8 cellular contexts compared by ENCODE assay signal in the genomic region with DNA sequence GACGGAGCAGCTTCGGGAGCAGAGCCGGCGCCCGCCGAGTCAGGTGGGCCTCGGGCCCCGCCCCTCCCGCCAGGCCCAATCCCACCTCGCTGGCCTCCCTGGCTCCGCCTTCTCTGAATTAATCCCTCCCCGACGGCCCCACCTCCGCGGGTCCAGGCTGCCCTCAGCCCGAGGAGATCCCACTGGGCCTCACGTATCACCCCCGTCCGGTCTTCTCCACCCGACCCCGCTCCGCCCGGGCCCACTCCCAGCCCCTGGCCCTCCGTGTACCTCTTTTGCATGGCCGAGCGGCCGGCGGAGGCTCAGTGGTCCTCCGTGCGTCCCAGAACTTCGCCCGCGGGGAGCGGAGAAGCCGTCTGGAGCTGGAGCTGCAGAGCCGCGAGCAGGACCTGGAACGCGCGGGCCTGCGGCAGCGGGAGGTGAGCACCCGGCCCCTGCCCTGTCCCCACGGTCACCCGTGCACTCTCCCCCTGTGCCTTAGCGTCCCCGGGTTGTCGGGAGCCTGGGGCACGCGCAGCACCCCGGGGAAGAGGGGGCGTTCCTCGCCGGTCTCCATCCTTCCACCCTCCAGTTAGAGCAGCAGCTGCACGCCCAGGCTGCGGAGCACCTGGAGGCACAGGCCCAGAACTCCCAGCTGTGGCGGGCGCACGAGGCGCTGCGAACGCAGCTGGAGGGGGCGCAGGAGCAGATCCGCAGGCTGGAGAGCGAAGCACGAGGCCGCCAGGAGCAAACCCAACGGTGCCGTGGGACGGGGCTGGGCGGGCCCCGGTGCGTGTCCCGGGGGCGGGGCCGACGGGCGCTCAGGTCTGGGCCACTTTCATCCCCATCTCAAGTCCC. TPM values are rescaled to one million over a fixed set of nuclear protein-coding genes. Genes with fewer than 3 reads are reported as not detected.
DNase-seq lines count a peak whose midpoint lies in the region; ATAC-seq, FAIRE-seq and TF ChIP-seq lines count a peak whose summit lies in the region.

No MANE protein-coding gene starts in this region.

- H4K8ac ChIP-seq in IMR-90 (ENCODE audit: low read depth in 2 of 2, low read length in 2 of 2), result no peak overlapping the region

- FAIRE-seq in G401.6 (lab: Jason Lieb, UNC) (peak; percentile 94), bronchial epithelial cell (lab: Jason Lieb, UNC) (no peak)

- TF ChIP-seq CTCF in IMR-90 (conservative IDR thresholded peaks at IDR 0.05; ENCODE audit: low read depth, low read length) (no peak), bronchial epithelial cell (IDR thresholded peaks at IDR 0.05; ENCODE audit: insufficient read depth, low read length, severe bottlenecking) (no peak)

- no peak overlapping the region for H3K9ac ChIP-seq in IMR-90 (ENCODE audit: low read depth, low read length)

- H3K4me1 ChIP-seq in IMR-90 (ENCODE audit: control insufficient read depth, insufficient read depth, low read length), result peaks cover 37% of the 10 kb centered on the region

- H4K5ac ChIP-seq in IMR-90 (ENCODE audit: low read depth, low read length), result no peak overlapping the region

- no peak overlapping the region for H3K14ac ChIP-seq in IMR-90 (replicated peaks; ENCODE audit: low read depth, low read length)

- no peak overlapping the region for H2BK5ac ChIP-seq in IMR-90 (ENCODE audit: low read depth, low read length, poor library complexity, severe bottlenecking)

- 22% methylated on average over 27 of the region's 78 CpGs; no CpG with 5 or more reads in 1 of the 2 experiments for WGBS in IMR-90 (ENCODE audit: extremely low coverage in 2 of 2, insufficient read length in 1 of 2), 2 experiments

- DNase-seq in IMR-90, result no peak
- DNase-seq in T-helper 17 cell, result peak; percentile 37 to 60 (median 53)
- peak; percentile 52 for DNase-seq in bronchial epithelial cell (ENCODE audit: low read depth)
- peak; percentile 83 for DNase-seq in iPS-NIHi7 (ENCODE audit: extremely low spot score)
- DNase-seq in stimulated activated CD4-positive, alpha-beta T cell treated with anti-CD3 and anti-CD28 coated beads, Interleukin-2, amount 100 ng/mL, for 24 hours, result peak; percentile 62 to 73

- H3K27me3 ChIP-seq in IMR-90 (ENCODE audit: control insufficient read depth, insufficient read depth, low read length), result peaks cover 6% of the 10 kb centered on the region; the same call in 1 of the 2 replicates
- H3K27me3 ChIP-seq in bronchial epithelial cell (ENCODE audit: control insufficient read depth, insufficient read depth, low read length), result peaks cover 2% of the 10 kb centered on the region

- ATAC-seq in IMR-90 (ENCODE audit: low read depth), result no peak
- peak; percentile 51 for ATAC-seq in T-helper 17 cell
- ATAC-seq in HG02885 (IDR thresholded peaks at IDR 0.05; ENCODE audit: poor library complexity, unreplicated experiment), result no peak
- no peak for ATAC-seq in GM18907 (IDR thresholded peaks at IDR 0.05; ENCODE audit: unreplicated experiment)

- no peaks in the 10 kb centered on the region for H3K9me3 ChIP-seq in IMR-90 (ENCODE audit: control insufficient read depth, insufficient read depth, low read length)
- H3K9me3 ChIP-seq in T-helper 17 cell (ENCODE audit: control insufficient read depth, low read length, poor library complexity, severe bottlenecking), result no peaks in the 10 kb centered on the region

- dilution Hi-C loops in IMR-90 (cut with HindIII; ENCODE audit: low sequenced_read_pairs, unreplicated experiment), result no loop called here

- CTCF ChIA-PET in IMR-90 (lab: Yijun Ruan, JAX), result no interaction called here

- in situ Hi-C loops in IMR-90 (cut with MboI; ENCODE audit: low sequenced_read_pairs), result no loop called here

- no peak overlapping the region for H2BK20ac ChIP-seq in IMR-90 (ENCODE audit: low read depth, low read length)

- no peak overlapping the region for H2AK5ac ChIP-seq in IMR-90 (ENCODE audit: low read depth, low read length)

- no TSS peak for BruUV-seq in IMR-90 (replicated peaks; lab: Mats Ljungman, UMichigan)

- peak overlapping the region; percentile 80 for H3K4me3 Mint-ChIP-seq in T-helper 17 cell

- H3K9me1 ChIP-seq in IMR-90 (ENCODE audit: insufficient read depth, low read length), result peaks cover 10% of the 10 kb centered on the region; the same call in 1 of the 2 replicates

- H3K4ac ChIP-seq in IMR-90 (ENCODE audit: low read depth, low read length), result no peak overlapping the region

- peaks cover 5 to 29% of the 10 kb centered on the region in 2 experiments for H3K79me1 ChIP-seq in IMR-90 (ENCODE audit: low read depth in 1 of 2, low read length in 2 of 2)

- no peak overlapping the region for H3K23ac ChIP-seq in IMR-90 (ENCODE audit: low read depth, low read length)

- H3K27ac ChIP-seq in IMR-90 (ENCODE audit: insufficient read depth, low read length), result no peak overlapping the region

- H2AFZ ChIP-seq in IMR-90 (replicated peaks; ENCODE audit: low read length, poor library complexity), result peak overlapping the region; percentile 70

- POLR2A ChIA-PET in IMR-90 (lab: Charles Lee; ENCODE audit: unreplicated experiment), result no interaction called here

- no peak overlapping the region for H3K56ac ChIP-seq in IMR-90 (ENCODE audit: extremely low read depth, insufficient read depth, low read length)

- no peak overlapping the region for H3K18ac ChIP-seq in IMR-90 (ENCODE audit: low read depth, low read length)

- H3K4me1 Mint-ChIP-seq in T-helper 17 cell, result peaks cover 26% of the 10 kb centered on the region

- H2BK120ac ChIP-seq in IMR-90 (ENCODE audit: low read depth, low read length), result no peak overlapping the region

- TF ChIP-seq POLR2A in IMR-90 (IDR thresholded peaks at IDR 0.05; ENCODE audit: low read depth, low read length), result no peak

- no peak overlapping the region for H4K91ac ChIP-seq in IMR-90 (ENCODE audit: insufficient read depth, low read depth, low read length)

- intact Hi-C loops in IMR-90 (cut with micrococcal nuclease), result no loop called here

- TF ChIP-seq RAD21 in IMR-90 (IDR thresholded peaks at IDR 0.05; ENCODE audit: low read length), result no peak

- no peak overlapping the region for H2BK15ac ChIP-seq in IMR-90 (ENCODE audit: low read depth, low read length)

- H3K36me3 Mint-ChIP-seq in T-helper 17 cell (ENCODE audit: low read depth), result no peaks in the 10 kb centered on the region

- H3K36me3 ChIP-seq in IMR-90 (ENCODE audit: control insufficient read depth, insufficient read depth, low read length), result peaks cover 2% of the 10 kb centered on the region; the same call in 1 of the 2 replicates
- H3K36me3 ChIP-seq in bronchial epithelial cell (ENCODE audit: control insufficient read depth, insufficient read depth, low read length), result peaks cover 2% of the 10 kb centered on the region

- H3K27me3 Mint-ChIP-seq in T-helper 17 cell, result peaks cover 24% of the 10 kb centered on the region

- H4K20me1 ChIP-seq in IMR-90 (ENCODE audit: insufficient read depth, low read length), result peaks cover 40% of the 10 kb centered on the region

- no peak overlapping the region for H3K4me3 ChIP-seq in IMR-90 (ENCODE audit: insufficient read depth, low read depth, low read length)
- H3K4me3 ChIP-seq in bronchial epithelial cell (ENCODE audit: low read depth, low read length), result peak overlapping the region; percentile 27

- no peak overlapping the region for H3K27ac Mint-ChIP-seq in T-helper 17 cell

- peak overlapping the region; percentile 61 for H2AK9ac ChIP-seq in IMR-90 (replicated peaks; ENCODE audit: low read depth, low read length, poor library complexity)

- H3K4me2 ChIP-seq in IMR-90 (ENCODE audit: low read depth, low read length), result no peak overlapping the region

TF ChIP-seq in IMR-90, 13 proteins besides CTCF, POLR2A, EP300 and RAD21 (continues in another document):
- TF ChIP-seq NFE2L2 (IDR thresholded peaks at IDR 0.05; ENCODE audit: low read depth, low read length), result no peak
- TF ChIP-seq RCOR1 (IDR thresholded peaks at IDR 0.05; ENCODE audit: insufficient replicate concordance, low read length), result no peak
- no peak for TF ChIP-seq SMC3 (IDR thresholded peaks at IDR 0.05; ENCODE audit: low read depth, low read length)
- TF ChIP-seq CEBPB (IDR thresholded peaks at IDR 0.05; ENCODE audit: low read depth, low read length), result no peak
- TF ChIP-seq MXI1 (IDR thresholded peaks at IDR 0.05; ENCODE audit: borderline replicate concordance, low read depth, low read length), result no peak
- TF ChIP-seq MAFK (IDR thresholded peaks at IDR 0.05; ENCODE audit: low read depth, low read length), result no peak
- no peak for TF ChIP-seq MAZ (IDR thresholded peaks at IDR 0.05; ENCODE audit: borderline replicate concordance, low read depth, low read length)

RNA-seq across cellular contexts. Expression of gene CD151, which starts 2.2 kb away (rescaled TPM):
- 789 and 1,150 TPM in 2 replicates for total RNA-seq in IMR-90 (2012; rRNA removed)
- 1,267 and 1,435 TPM in 2 replicates for polyA plus RNA-seq in IMR-90 (2012; rRNA removed)
- polyA plus RNA-seq in IMR-90 (2012; cell fraction: cytosol; rRNA removed), result 933 and 2,823 TPM in 2 replicates
- 859 and 2,218 TPM in 2 replicates for polyA plus RNA-seq in IMR-90 (2012; cell fraction: nucleus; rRNA removed; ENCODE audit: low replicate concordance)
- total RNA-seq in T-helper 17 cell, result 10 to 100 TPM; 54.9 to 67.3 TPM
- total RNA-seq in bronchial epithelial cell, result 321 and 324 TPM in 2 replicates

RNA-seq across cellular contexts. Expression of gene CRACR2B, which starts 2.8 kb away (rescaled TPM):
- total RNA-seq in IMR-90 (2012; rRNA removed) (0.28 and 0.54 TPM in 2 replicates), T-helper 17 cell (1 to 10 TPM in 1 of 2 donors, under 1 TPM in 1; 0.47 to 1.0 TPM), bronchial epithelial cell (0.51 and 0.53 TPM in 2 replicates)
- polyA plus RNA-seq in IMR-90 (2012; rRNA removed), result 2.5 and 3.2 TPM in 2 replicates
- 3.2 and 3.5 TPM in 2 replicates for polyA plus RNA-seq in IMR-90 (2012; cell fraction: cytosol; rRNA removed)
- polyA plus RNA-seq in IMR-90 (2012; cell fraction: nucleus; rRNA removed; ENCODE audit: low replicate concordance), result 8.0 and 18.2 TPM in 2 replicates

RNA-seq across cellular contexts. Expression of gene PNPLA2, which starts 11.8 kb away (rescaled TPM):
- total RNA-seq in IMR-90 (2012; rRNA removed), result 7.0 and 7.2 TPM in 2 replicates
- polyA plus RNA-seq in IMR-90 (2012; rRNA removed), result 94.3 and 109 TPM in 2 replicates
- 84.2 and 129 TPM in 2 replicates for polyA plus RNA-seq in IMR-90 (2012; cell fraction: cytosol; rRNA removed)
- polyA plus RNA-seq in IMR-90 (2012; cell fraction: nucleus; rRNA removed; ENCODE audit: low replicate concordance), result 289 and 727 TPM in 2 replicates
- total RNA-seq in T-helper 17 cell, result 100 to 1,000 TPM; 178 to 182 TPM
- total RNA-seq in bronchial epithelial cell, result 9.0 and 15.6 TPM in 2 replicates

RNA-seq across cellular contexts. Expression of gene POLR2L, which starts 11.8 kb away (rescaled TPM):
- total RNA-seq in IMR-90 (2012; rRNA removed), result 44.4 and 123 TPM in 2 replicates
- polyA plus RNA-seq in IMR-90 (2012; rRNA removed), result 416 and 907 TPM in 2 replicates
- 193 and 430 TPM in 2 replicates for polyA plus RNA-seq in IMR-90 (2012; cell fraction: cytosol; rRNA removed)
- polyA plus RNA-seq in IMR-90 (2012; cell fraction: nucleus; rRNA removed; ENCODE audit: low replicate concordance), result 27.7 and 112 TPM in 2 replicates
- 10 to 100 TPM; 38.5 to 40.5 TPM for total RNA-seq in T-helper 17 cell
- 8.7 and 51.6 TPM in 2 replicates for total RNA-seq in bronchial epithelial cell

RNA-seq across cellular contexts. Expression of gene TSPAN4, which starts 12.1 kb away (rescaled TPM):
- total RNA-seq in IMR-90 (2012; rRNA removed) (143 and 161 TPM in 2 replicates), T-helper 17 cell (1 to 10 TPM; 2.1 to 3.0 TPM), bronchial epithelial cell (50.8 and 71.6 TPM in 2 replicates)
- polyA plus RNA-seq in IMR-90 (2012; rRNA removed), result 293 and 327 TPM in 2 replicates
- polyA plus RNA-seq in IMR-90 (2012; cell fraction: cytosol; rRNA removed), result 286 and 483 TPM in 2 replicates
- polyA plus RNA-seq in IMR-90 (2012; cell fraction: nucleus; rRNA removed; ENCODE audit: low replicate concordance), result 295 and 963 TPM in 2 replicates

Comparison
In these comparisons a context has a peak if more than half of its experiments do, and no peak if none do; other contexts are left out.
1. RNA of gene PNPLA2, which starts 11.8 kb away (total RNA-seq): 178 to 182 TPM in T-helper 17 cell; 9.0 to 15.6 TPM in bronchial epithelial cell and 7.0 to 7.2 TPM in IMR-90; every median in the first group is over 10 times any median in the second.